10 cellular contexts compared by ENCODE assay signal in genomic region chr7:29825750-29826529, GRCh38. TPM values are rescaled to one million over a fixed set of nuclear protein-coding genes. Genes with fewer than 3 reads are reported as not detected.
DNase-seq lines count a peak whose midpoint lies in the region; ATAC-seq, FAIRE-seq and TF ChIP-seq lines count a peak whose summit lies in the region.
"Had no signal": no experiment of that assay in that cellular context is flagged by ENCODE, and none has a peak within 500 bp of the region (broad histone marks: within the 10 kb centered on the region; RNA-seq: fewer than 3 reads in every experiment).

No MANE protein-coding gene starts in this region.

- H3K4me1 ChIP-seq in pancreas, result no peaks in the 10 kb centered on the region

- H3K36me3 Mint-ChIP-seq in activated T-cell treated with anti-CD3 and anti-CD28 coated beads, Interleukin-2, amount 50 U/mL, for 72 hours (ENCODE audit: insufficient read depth in 2 of 2), result no peaks in the 10 kb centered on the region
- H3K36me3 Mint-ChIP-seq in activated T-cell treated with anti-CD3 and anti-CD28 coated beads, Interleukin-2, amount 50 U/mL, for 4 hours (ENCODE audit: insufficient read depth), result no peaks in the 10 kb centered on the region

- no peaks in the 10 kb centered on the region for H3K36me3 ChIP-seq in pancreas

- H3K27me3 ChIP-seq in pancreas, result no peaks in the 10 kb centered on the region

- H3K9me3 Mint-ChIP-seq in activated T-cell treated with anti-CD3 and anti-CD28 coated beads, Interleukin-2, amount 50 U/mL, for 72 hours, result no peaks in the 10 kb centered on the region
- no peaks in the 10 kb centered on the region for H3K9me3 Mint-ChIP-seq in activated T-cell treated with anti-CD3 and anti-CD28 coated beads, Interleukin-2, amount 50 U/mL, for 4 hours

- H3K4me3 ChIP-seq in pancreas, result no peak overlapping the region

- intact Hi-C loops in pancreas (cut with DNase I), result no loop called here

- H3K9me3 ChIP-seq in pancreas, result no peaks in the 10 kb centered on the region

- no peak overlapping the region for H3K27ac Mint-ChIP-seq in activated T-cell treated with anti-CD3 and anti-CD28 coated beads, Interleukin-2, amount 50 U/mL, for 72 hours

- H3K4me3 Mint-ChIP-seq in activated T-cell treated with anti-CD3 and anti-CD28 coated beads, Interleukin-2, amount 50 U/mL, for 72 hours, result peak overlapping the region; percentile 45 to 68
- no peak overlapping the region for H3K4me3 Mint-ChIP-seq in activated T-cell treated with anti-CD3 and anti-CD28 coated beads, Interleukin-2, amount 50 U/mL, for 4 hours

- WGBS in pancreas, 2 donors, result 74 to 77% methylated on average over 7 of the region's 7 CpGs

- no peak for TF ChIP-seq CTCF in pancreas (IDR thresholded peaks at IDR 0.05)

- peak in 1 of 2 donors; percentile 41 for ATAC-seq in activated T-cell treated with anti-CD3 and anti-CD28 coated beads, Interleukin-2, amount 50 U/mL, for 72 hours (replicated peaks in 1 of 2)
- ATAC-seq in activated T-cell treated with anti-CD3 and anti-CD28 coated beads, Interleukin-2, amount 50 U/mL, for 4 hours, result no peak
- ATAC-seq in pancreas, result peak in 3 of 4 donors; percentile 32 to 60 (median 35)

- no peak overlapping the region for H3K27ac ChIP-seq in pancreas

- H3K4me1 Mint-ChIP-seq in activated T-cell treated with anti-CD3 and anti-CD28 coated beads, Interleukin-2, amount 50 U/mL, for 72 hours (ENCODE audit: low read depth), result no peaks in the 10 kb centered on the region
- peaks cover 4% of the 10 kb centered on the region for H3K4me1 Mint-ChIP-seq in activated T-cell treated with anti-CD3 and anti-CD28 coated beads, Interleukin-2, amount 50 U/mL, for 4 hours (ENCODE audit: low read depth)

- no peak for FAIRE-seq in pancreas (lab: Jason Lieb, UNC)

- peaks cover 17% of the 10 kb centered on the region for H3K27me3 Mint-ChIP-seq in activated T-cell treated with anti-CD3 and anti-CD28 coated beads, Interleukin-2, amount 50 U/mL, for 72 hours (ENCODE audit: low read depth)
- peaks cover 18% of the 10 kb centered on the region for H3K27me3 Mint-ChIP-seq in activated T-cell treated with anti-CD3 and anti-CD28 coated beads, Interleukin-2, amount 50 U/mL, for 4 hours (ENCODE audit: low read depth)

- no peak for DNase-seq in activated T-cell treated with anti-CD3 and anti-CD28 coated beads, Interleukin-2, amount 50 U/mL, for 72 hours
- no peak for DNase-seq in activated T-cell treated with anti-CD3 and anti-CD28 coated beads, Interleukin-2, amount 50 U/mL, for 4 hours
- DNase-seq in H4 (ENCODE audit: low spot score) (peak; percentile 77), M059J (ENCODE audit: low read depth) (peak; percentile 16), pancreas (no peak), T-helper 9 cell (no peak), AG20443 (ENCODE audit: low spot score) (no peak), glomerular visceral epithelial cell (ENCODE audit: extremely low spot score) (no peak)
- DNase-seq: C1 segment of cervical spinal cord; stimulated activated CD4-positive, alpha-beta T cell treated with anti-CD3 and anti-CD28 coated beads, Interleukin-4, amount 100 ng/mL, for 4 hours had no signal

RNA-seq across cellular contexts. Expression of gene WIPF3, which starts 19.6 kb away (rescaled TPM):
- not detected for total RNA-seq in activated T-cell treated with anti-CD3 and anti-CD28 coated beads, Interleukin-2, amount 50 U/mL, for 72 hours
- not detected for total RNA-seq in activated T-cell treated with anti-CD3 and anti-CD28 coated beads, Interleukin-2, amount 50 U/mL, for 4 hours
- total RNA-seq in H4 (2014; rRNA removed; shearing (Covaris generic)), result not detected in 2 replicates
- not detected in 2 replicates for total RNA-seq in M059J (2014; rRNA removed; shearing (Covaris generic))
- 1 to 10 TPM in 5 of 6 donors, under 1 TPM in 1; 0.98 to 4.6 (median 1.8) TPM for total RNA-seq in pancreas
- 1 to 10 TPM; 1.1 to 1.6 TPM for polyA plus RNA-seq in pancreas

Comparison
In these comparisons a context has a peak if more than half of its experiments do, and no peak if none do; other contexts are left out.
1. ATAC-seq: peak in pancreas (3 of 4); none in activated T-cell treated with anti-CD3 and anti-CD28 coated beads, Interleukin-2, amount 50 U/mL, for 4 hours (0 of 2).
2. DNase-seq: peak in H4 (single experiment) and M059J (single experiment); none in activated T-cell treated with anti-CD3 and anti-CD28 coated beads, Interleukin-2, amount 50 U/mL, for 72 hours (0 of 2), activated T-cell treated with anti-CD3 and anti-CD28 coated beads, Interleukin-2, amount 50 U/mL, for 4 hours (single experiment), pancreas (0 of 6), T-helper 9 cell (single experiment), AG20443 (single experiment) and glomerular visceral epithelial cell (single experiment).